Comparison of ENCODE assay signal across 1 cellular context in genomic region chr1:108000620-108001105, GRCh38.
TF ChIP-seq lines count a peak whose summit lies in the region.

No MANE protein-coding gene starts in this region.

TF ChIP-seq in HEK293, 187 proteins besides CTCF, POLR2A, EP300 and RAD21 (continued from another document):
- TF ChIP-seq PATZ1 (tag by site-specific recombination; IDR thresholded peaks at IDR 0.05) (no peak), REPIN1 (tag by site-specific recombination; IDR thresholded peaks at IDR 0.05; ENCODE audit: low read depth) (no peak), ZNF580 (tag by site-specific recombination; IDR thresholded peaks at IDR 0.05) (peak; percentile 31; the same call in 1 of the 2 replicates), ZNF132 (tag by site-specific recombination; IDR thresholded peaks at IDR 0.05; ENCODE audit: borderline replicate concordance) (no peak), ZNF223 (tag by site-specific recombination; IDR thresholded peaks at IDR 0.05) (no peak), ZBTB48 (tag by site-specific recombination; IDR thresholded peaks at IDR 0.05) (no peak), ZBTB1 (tag by site-specific recombination; IDR thresholded peaks at IDR 0.05) (no peak), ZNF658 (tag by site-specific recombination; IDR thresholded peaks at IDR 0.05) (no peak), ZNF24 (tag by site-specific recombination; IDR thresholded peaks at IDR 0.05) (no peak), HIC1 (tag by site-specific recombination; IDR thresholded peaks at IDR 0.05) (no peak), TSHZ1 (tag by site-specific recombination; IDR thresholded peaks at IDR 0.05; ENCODE audit: borderline replicate concordance) (no peak), FEZF1 (tag by site-specific recombination; IDR thresholded peaks at IDR 0.05) (peak; percentile 90), HOXA7 (CRISPR knock-in tag; IDR thresholded peaks at IDR 0.05; ENCODE audit: borderline replicate concordance) (no peak), ZNF426 (tag by site-specific recombination; IDR thresholded peaks at IDR 0.05) (no peak), ZNF302 (tag by site-specific recombination; IDR thresholded peaks at IDR 0.05; ENCODE audit: low read depth) (no peak), ZNF701 (tag by site-specific recombination; IDR thresholded peaks at IDR 0.05) (no peak), ZNF362 (tag by site-specific recombination; IDR thresholded peaks at IDR 0.05) (peak; percentile 64; the same call in 1 of the 2 replicates), ZNF473 (tag by site-specific recombination; IDR thresholded peaks at IDR 0.05) (no peak), ZNF626 (tag by site-specific recombination; IDR thresholded peaks at IDR 0.05) (no peak), MYNN (tag by site-specific recombination; IDR thresholded peaks at IDR 0.05; ENCODE audit: borderline replicate concordance) (no peak), ZNF639 (tag by site-specific recombination; IDR thresholded peaks at IDR 0.05) (no peak), ZNF398 (tag by site-specific recombination; IDR thresholded peaks at IDR 0.05) (peak; percentile 22; the same call in 1 of the 2 replicates), ZNF560 (tag by site-specific recombination; IDR thresholded peaks at IDR 0.05; ENCODE audit: borderline replicate concordance) (no peak), SP2 (tag by site-specific recombination; IDR thresholded peaks at IDR 0.05) (no peak), ZBTB21 (tag by site-specific recombination; IDR thresholded peaks at IDR 0.05) (0 out of 2 replicates have a peak, but pooled peaks have one; percentile 12), GLIS1 (tag by site-specific recombination; IDR thresholded peaks at IDR 0.05) (peak; percentile 66), ZBTB20 (tag by site-specific recombination; IDR thresholded peaks at IDR 0.05) (peak; percentile 46)
